9 cellular contexts compared by ENCODE assay signal in the genomic region with DNA sequence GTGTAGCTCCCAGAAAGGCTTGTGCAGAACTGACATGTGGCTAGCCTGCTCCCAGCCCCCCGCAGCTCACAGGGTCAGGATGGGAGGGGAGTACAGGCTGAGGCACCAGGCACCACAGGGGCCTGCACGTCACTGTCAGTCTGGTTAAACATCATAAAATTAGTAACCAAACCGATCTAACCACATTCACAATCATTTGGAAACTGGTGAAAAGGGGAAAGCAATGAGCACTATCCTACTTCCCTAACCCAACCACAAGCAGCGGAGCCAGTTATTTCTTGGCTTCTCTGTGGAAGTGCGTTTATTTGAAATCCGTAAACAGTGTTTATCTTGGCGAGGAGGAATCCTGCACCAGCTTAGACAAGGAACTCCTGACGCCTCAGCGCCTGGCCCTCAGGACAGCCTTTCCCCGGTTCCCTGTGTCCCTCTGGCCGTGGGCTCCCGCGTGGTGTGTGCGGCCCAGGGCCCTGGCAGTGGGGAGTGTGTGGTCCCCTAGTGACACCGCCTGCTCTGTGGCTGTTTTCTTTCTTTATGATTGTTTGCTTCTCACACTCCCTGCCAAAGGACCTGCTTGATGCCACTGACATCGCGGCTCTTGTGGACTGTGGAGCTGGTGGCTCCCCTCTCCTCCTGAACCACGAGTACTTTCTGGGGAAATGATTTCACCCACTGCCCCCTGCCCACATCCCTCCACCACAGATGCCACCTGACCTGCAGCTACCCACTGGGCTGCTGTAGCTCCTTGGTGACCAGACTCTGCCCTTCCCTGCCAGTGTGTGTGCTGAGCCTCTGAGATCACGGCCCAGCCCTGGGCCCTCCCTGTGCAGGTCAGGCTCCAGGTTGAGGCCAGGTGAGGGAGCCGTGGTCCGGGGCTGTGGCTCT. TPM values are rescaled to one million over a fixed set of nuclear protein-coding genes. Genes with fewer than 3 reads are reported as not detected.
A peak's percentile ranks its signal among the peaks of the same experiment; 100 is the strongest.
DNase-seq lines count a peak whose midpoint lies in the region; ATAC-seq and TF ChIP-seq lines count a peak whose summit lies in the region.
"Had no signal": no experiment of that assay in that cellular context is flagged by ENCODE, and none has a peak within 500 bp of the region (broad histone marks: within the 10 kb centered on the region; RNA-seq: fewer than 3 reads in every experiment).

No MANE protein-coding gene starts in this region.

- H3K4me1 ChIP-seq in Peyer's patch = peaks cover 7 to 63% (median 32%) of the 10 kb centered on the region in 4 donors
- peaks cover 10% of the 10 kb centered on the region for H3K4me1 ChIP-seq in endodermal cell (ENCODE audit: control insufficient read depth, insufficient read depth, low read length)
- peaks cover 38% of the 10 kb centered on the region for H3K4me1 ChIP-seq in CD8-positive, alpha-beta T cell (ENCODE audit: insufficient read depth, low read length)

- H3K27me3 Mint-ChIP-seq in endodermal cell (ENCODE audit: insufficient read depth) = peaks cover 1% of the 10 kb centered on the region
- no peaks in the 10 kb centered on the region for H3K27me3 Mint-ChIP-seq in neural crest cell (ENCODE audit: low read depth)
- H3K27me3 Mint-ChIP-seq in CD8-positive, alpha-beta T cell (ENCODE audit: low read depth) = no peaks in the 10 kb centered on the region

- WGBS in endodermal cell (ENCODE audit: insufficient coverage in 1 of 2, insufficient read length in 1 of 2), 2 experiments = 85 to 90% methylated on average over 9 to 21 of the region's 21 CpGs

- H3K36me3 ChIP-seq in Peyer's patch (no peaks in the 10 kb centered on the region), endodermal cell (ENCODE audit: control insufficient read depth, insufficient read depth, low read length) (no peaks in the 10 kb centered on the region)
- no peaks in the 10 kb centered on the region for H3K36me3 ChIP-seq in CD8-positive, alpha-beta T cell (ENCODE audit: insufficient read depth, low read length)

- POLR2A ChIA-PET in CD8-positive, alpha-beta T cell (lab: Charles Lee) = no interaction called here

- CTCF ChIA-PET in CD8-positive, alpha-beta T cell (lab: Charles Lee) = no interaction called here

- TF ChIP-seq POLR2A in Peyer's patch (IDR thresholded peaks at IDR 0.05) = no peak

- peak; percentile 56 for DNase-seq in stimulated activated CD4-positive, alpha-beta T cell treated with anti-CD3 and anti-CD28 coated beads, Interleukin-15, amount 100 ng/mL, for 24 hours
- no peak for DNase-seq in stimulated activated CD4-positive, alpha-beta T cell treated with anti-CD3 and anti-CD28 coated beads, Interleukin-4, amount 100 ng/mL, for 1 hour
- peak; percentile 59 to 70 (median 64) for DNase-seq in Peyer's patch
- DNase-seq in endodermal cell = no peak
- DNase-seq in neural crest cell (ENCODE audit: low read depth, low spot score) = no peak
- DNase-seq in CD8-positive, alpha-beta T cell = no peak
- DNase-seq in NK-92 (lab: John Stamatoyannopoulos, UW; ENCODE audit: unreplicated experiment) = no peak

- peak overlapping the region in 3 of 4 donors; percentile 33 to 50 (median 44) for H3K27ac ChIP-seq in Peyer's patch
- H3K27ac ChIP-seq in endodermal cell (ENCODE audit: low read depth, low read length) = peak overlapping the region; percentile 17
- no peak overlapping the region for H3K27ac ChIP-seq in CD8-positive, alpha-beta T cell (ENCODE audit: low read depth, low read length)

- H3K4me1 Mint-ChIP-seq in endodermal cell (no peaks in the 10 kb centered on the region), neural crest cell (peaks cover 12% of the 10 kb centered on the region)
- peaks cover 41% of the 10 kb centered on the region for H3K4me1 Mint-ChIP-seq in CD8-positive, alpha-beta T cell (ENCODE audit: low read depth)

- no peak overlapping the region for H3K4me3 Mint-ChIP-seq in endodermal cell
- no peak overlapping the region for H3K4me3 Mint-ChIP-seq in neural crest cell
- H3K4me3 Mint-ChIP-seq in CD8-positive, alpha-beta T cell = no peak overlapping the region

- H3K27me3 ChIP-seq in Peyer's patch (no peaks in the 10 kb centered on the region), endodermal cell (ENCODE audit: control insufficient read depth, insufficient read depth, low read length, poor library complexity, severe bottlenecking) (no peaks in the 10 kb centered on the region)
- no peaks in the 10 kb centered on the region for H3K27me3 ChIP-seq in CD8-positive, alpha-beta T cell (ENCODE audit: insufficient read depth, low read length)

- H3K9ac ChIP-seq in endodermal cell (ENCODE audit: extremely low read depth, low read length, poor library complexity, severe bottlenecking) = no peak overlapping the region

- TF ChIP-seq CTCF in Peyer's patch (IDR thresholded peaks at IDR 0.05) = no peak
- no peak for TF ChIP-seq CTCF in endodermal cell (conservative IDR thresholded peaks at IDR 0.05)
- no peak for TF ChIP-seq CTCF in neural crest cell (conservative IDR thresholded peaks at IDR 0.05)
- no peak for TF ChIP-seq CTCF in CD8-positive, alpha-beta T cell (IDR thresholded peaks at IDR 0.05)

- peak; percentile 25 for ATAC-seq in HG02798 (IDR thresholded peaks at IDR 0.05; ENCODE audit: poor library complexity, unreplicated experiment)
- ATAC-seq in CD8-positive, alpha-beta T cell = no peak
- ATAC-seq: HCT116 had no signal

- H3K4me3 ChIP-seq in Peyer's patch (no peak overlapping the region), endodermal cell (ENCODE audit: low read length) (no peak overlapping the region)
- H3K4me3 ChIP-seq in CD8-positive, alpha-beta T cell (ENCODE audit: low read depth, low read length) = no peak overlapping the region

- H3K9me3 Mint-ChIP-seq in endodermal cell (no peaks in the 10 kb centered on the region), neural crest cell (no peaks in the 10 kb centered on the region)
- no peaks in the 10 kb centered on the region for H3K9me3 Mint-ChIP-seq in CD8-positive, alpha-beta T cell

- H3K27ac Mint-ChIP-seq in endodermal cell = no peak overlapping the region
- peak overlapping the region; percentile 43 for H3K27ac Mint-ChIP-seq in neural crest cell (ENCODE audit: unreplicated experiment)
- no peak overlapping the region for H3K27ac Mint-ChIP-seq in CD8-positive, alpha-beta T cell

- no peaks in the 10 kb centered on the region for H3K36me3 Mint-ChIP-seq in endodermal cell (ENCODE audit: low read depth)
- no peaks in the 10 kb centered on the region for H3K36me3 Mint-ChIP-seq in neural crest cell (ENCODE audit: low read depth)
- peaks cover 4% of the 10 kb centered on the region for H3K36me3 Mint-ChIP-seq in CD8-positive, alpha-beta T cell

- intact Hi-C loops in CD8-positive, alpha-beta T cell (cut with DNase I, micrococcal nuclease) = no loop called here

- H3K9me3 ChIP-seq in Peyer's patch (no peaks in the 10 kb centered on the region), endodermal cell (ENCODE audit: control insufficient read depth, low read length) (no peaks in the 10 kb centered on the region)
- no peaks in the 10 kb centered on the region for H3K9me3 ChIP-seq in CD8-positive, alpha-beta T cell (ENCODE audit: low read length)

RNA-seq across cellular contexts. Expression of a gene that starts 38.0 kb away (rescaled TPM):
- total RNA-seq in Peyer's patch = 10 to 100 TPM; 33.8 to 76.4 (median 38.1) TPM
- total RNA-seq in endodermal cell = 10 to 100 TPM; 20.7 to 26.7 TPM
- polyA plus RNA-seq in endodermal cell (2013, experiment 1 of 2) = 21.7 TPM
- 20.9 TPM for polyA plus RNA-seq in endodermal cell (2013, experiment 2 of 2)
- 34.8 and 35.4 TPM in 2 replicates for total RNA-seq in neural crest cell
- 10 to 100 TPM; 16.9 to 19.4 TPM for total RNA-seq in CD8-positive, alpha-beta T cell

Comparison
In these comparisons a context has a peak if more than half of its experiments do, and no peak if none do; other contexts are left out.
1. DNase-seq: peak in stimulated activated CD4-positive, alpha-beta T cell treated with anti-CD3 and anti-CD28 coated beads, Interleukin-15, amount 100 ng/mL, for 24 hours (single experiment) and Peyer's patch (3 of 3); none in stimulated activated CD4-positive, alpha-beta T cell treated with anti-CD3 and anti-CD28 coated beads, Interleukin-4, amount 100 ng/mL, for 1 hour (single experiment), endodermal cell (single experiment), neural crest cell (single experiment), CD8-positive, alpha-beta T cell (0 of 7) and NK-92 (single experiment).